ENCODE assay signal across 8 cellular contexts in the genomic region with DNA sequence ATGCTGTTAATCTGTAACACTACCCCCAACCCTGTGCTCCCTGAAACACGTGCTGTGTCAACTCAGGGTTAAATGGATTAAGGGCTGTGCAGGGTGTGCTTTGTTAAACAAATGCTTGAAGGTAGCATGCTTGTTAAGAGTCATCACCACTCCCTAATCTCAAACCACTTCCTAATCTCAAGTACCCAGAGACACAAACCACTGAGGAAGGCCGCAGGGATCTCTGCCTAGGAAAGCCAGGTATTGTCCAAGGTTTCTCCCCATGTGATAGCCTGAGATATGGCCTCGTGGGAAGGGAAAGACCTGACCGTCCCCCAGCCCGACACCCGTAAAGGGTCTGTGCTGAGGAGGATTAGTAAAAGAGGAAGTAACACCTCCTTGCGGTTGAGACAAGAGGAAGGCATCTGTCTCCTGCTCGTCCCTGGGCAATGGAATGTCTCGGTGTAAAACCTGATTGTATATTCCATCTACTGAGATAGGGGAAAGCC. TPM values are rescaled to one million over a fixed set of nuclear protein-coding genes. Genes with fewer than 3 reads are reported as not detected.
DNase-seq lines count a peak whose midpoint lies in the region; ATAC-seq and TF ChIP-seq lines count a peak whose summit lies in the region.
"Not testable (repeated sequence)": the region's sequence is repeated elsewhere in the genome, so short reads cannot be mapped to it uniquely, and the experiment has no call there.

No MANE protein-coding gene starts in this region.

- not testable (repeated sequence) for H3K79me2 ChIP-seq in MM.1S (ENCODE audit: low read length); mesendoderm (ENCODE audit: control insufficient read depth, insufficient read depth, low read length)

- not testable (repeated sequence) for H3K18ac ChIP-seq in mesendoderm (ENCODE audit: low read length)

- H3K9me2 ChIP-seq in MM.1S (replicated peaks; ENCODE audit: insufficient read depth, low read length) = not testable (repeated sequence)

- TF ChIP-seq POLR2A in Peyer's patch (IDR thresholded peaks at IDR 0.05) = not testable (repeated sequence)

- H3K36me3 Mint-ChIP-seq in activated T-helper 2 cell treated with anti-CD3 and anti-CD28 coated beads, Interferon-gamma antibody, Interleukin-2, Interleukin-4, amounts not matched to agents 10 μg/mL and 5 μg/mL and 100 μg/mL, durations not matched to agents 14 hours and 24 hours and 36 hours (ENCODE audit: low read depth) = peaks cover 37% of the 10 kb centered on the region
- peaks cover 34% of the 10 kb centered on the region for H3K36me3 Mint-ChIP-seq in effector memory CD8-positive, alpha-beta T cell (ENCODE audit: insufficient read depth)

- H3K36me3 ChIP-seq in MM.1S (replicated peaks; ENCODE audit: insufficient read depth, low read length); WERI-Rb-1; mesendoderm (ENCODE audit: control insufficient read depth, insufficient read depth, low read length): not testable (repeated sequence)
- peaks cover 0 to 27% (median 0%) of the 10 kb centered on the region in 3 donors for H3K36me3 ChIP-seq in Peyer's patch

- peak overlapping the region; percentile 47 for H2AFZ ChIP-seq in MM.1S (ENCODE audit: low read length)

- peaks cover 23% of the 10 kb centered on the region for H3K4me1 ChIP-seq in MM.1S (ENCODE audit: low read length)
- not testable (repeated sequence) for H3K4me1 ChIP-seq in Peyer's patch; mesendoderm (ENCODE audit: control insufficient read depth, low read depth, low read length)

- H3K56ac ChIP-seq in mesendoderm (ENCODE audit: low read length) = not testable (repeated sequence)

- not testable (repeated sequence) for H3K9me3 Mint-ChIP-seq in activated T-helper 2 cell treated with anti-CD3 and anti-CD28 coated beads, Interferon-gamma antibody, Interleukin-2, Interleukin-4, amounts not matched to agents 10 μg/mL and 5 μg/mL and 100 μg/mL, durations not matched to agents 14 hours and 24 hours and 36 hours; effector memory CD8-positive, alpha-beta T cell

- not testable (repeated sequence) for H2BK5ac ChIP-seq in mesendoderm (ENCODE audit: low read length)

- H3K27ac Mint-ChIP-seq in activated T-helper 2 cell treated with anti-CD3 and anti-CD28 coated beads, Interferon-gamma antibody, Interleukin-2, Interleukin-4, amounts not matched to agents 10 μg/mL and 5 μg/mL and 100 μg/mL, durations not matched to agents 14 hours and 24 hours and 36 hours = peak overlapping the region; percentile 70
- peak overlapping the region; percentile 91 for H3K27ac Mint-ChIP-seq in effector memory CD8-positive, alpha-beta T cell

- H4K20me1 ChIP-seq in MM.1S (ENCODE audit: insufficient read depth, low read length) = not testable (repeated sequence)

- not testable (repeated sequence) for H3K9ac ChIP-seq in MM.1S (ENCODE audit: low read length); mesendoderm (ENCODE audit: low read length)

- H3K27ac ChIP-seq in MM.1S (ENCODE audit: low read length) = peak overlapping the region; percentile 54; the same call in 1 of the 2 replicates
- H3K27ac ChIP-seq in Peyer's patch = peak overlapping the region in 3 of 4 donors; percentile 3 to 67 (median 63)
- peak overlapping the region; percentile 72 for H3K27ac ChIP-seq in WERI-Rb-1
- H3K27ac ChIP-seq in mesendoderm (ENCODE audit: low read depth, low read length) = not testable (repeated sequence)

- H3K4ac ChIP-seq in mesendoderm (ENCODE audit: low read depth, low read length) = not testable (repeated sequence)

- H3K79me1 ChIP-seq in mesendoderm (ENCODE audit: low read length) = not testable (repeated sequence)

- peak overlapping the region; percentile 9; the same call in 1 of the 2 replicates for H3K4me3 ChIP-seq in MM.1S (ENCODE audit: low read length)
- H3K4me3 ChIP-seq in Peyer's patch; WERI-Rb-1 (ENCODE audit: low read depth, low read length); mesendoderm (ENCODE audit: low read length): not testable (repeated sequence)

- DNase-seq in ELF-1 (ENCODE audit: low read depth, low spot score) (peak; percentile 77), MM.1S (peak; percentile 52), Peyer's patch (peak in 1 of 3 donors; percentile 31), WERI-Rb-1 (peak; percentile 79), mesendoderm (peak; percentile 99)
- DNase-seq in activated T-helper 2 cell treated with anti-CD3 and anti-CD28 coated beads, Interferon-gamma antibody, Interleukin-2, Interleukin-4, amounts not matched to agents 10 μg/mL and 5 μg/mL and 100 μg/mL, durations not matched to agents 14 hours and 24 hours and 36 hours (ENCODE audit: low spot score) = peak; percentile 24
- peak; percentile 11 to 37 (median 12) for DNase-seq in effector memory CD8-positive, alpha-beta T cell
- peak in 4 of 6 experiments; percentile 7 to 64 (median 33) for DNase-seq in stimulated activated naive CD4-positive, alpha-beta T cell (lab: John Stamatoyannopoulos, UW)

- H2BK120ac ChIP-seq in mesendoderm (ENCODE audit: low read depth, low read length) = not testable (repeated sequence)

- ATAC-seq in effector memory CD8-positive, alpha-beta T cell (replicated peaks) = peak; percentile 55

- no CpG with 5 or more reads among the region's 9 CpGs for WGBS in mesendoderm (ENCODE audit: extremely low coverage, insufficient coverage, low lambda C conversion rate)

- H3K4me1 Mint-ChIP-seq in activated T-helper 2 cell treated with anti-CD3 and anti-CD28 coated beads, Interferon-gamma antibody, Interleukin-2, Interleukin-4, amounts not matched to agents 10 μg/mL and 5 μg/mL and 100 μg/mL, durations not matched to agents 14 hours and 24 hours and 36 hours (ENCODE audit: low read depth) = peaks cover 17% of the 10 kb centered on the region
- H3K4me1 Mint-ChIP-seq in effector memory CD8-positive, alpha-beta T cell (ENCODE audit: low read depth in 2 of 2) = peaks cover 25 to 33% of the 10 kb centered on the region in 2 donors

- not testable (repeated sequence) for H4K5ac ChIP-seq in mesendoderm (ENCODE audit: low read length)

- not testable (repeated sequence) for H2AK5ac ChIP-seq in mesendoderm (ENCODE audit: low read length)

- H3K27me3 ChIP-seq in MM.1S (replicated peaks; ENCODE audit: insufficient read depth, low read length); Peyer's patch; WERI-Rb-1 (ENCODE audit: insufficient read depth, low read depth, severe bottlenecking); mesendoderm (ENCODE audit: insufficient read depth, low read length, poor library complexity): not testable (repeated sequence)

- H3F3A ChIP-seq in MM.1S (ENCODE audit: insufficient read depth, low read length) = peaks cover 27% of the 10 kb centered on the region

- H3K9me3 ChIP-seq in MM.1S (replicated peaks; ENCODE audit: insufficient read depth, low read length); Peyer's patch; WERI-Rb-1 (ENCODE audit: severe bottlenecking): not testable (repeated sequence)

- not testable (repeated sequence) for TF ChIP-seq CTCF in MM.1S (IDR thresholded peaks at IDR 0.05; ENCODE audit: low read length); Peyer's patch (IDR thresholded peaks at IDR 0.05)
- peak; percentile 10; the same call in 1 of the 2 replicates for TF ChIP-seq CTCF in WERI-Rb-1 (IDR thresholded peaks at IDR 0.05; ENCODE audit: low read depth, low read length)

- not testable (repeated sequence) for H3K27me3 Mint-ChIP-seq in activated T-helper 2 cell treated with anti-CD3 and anti-CD28 coated beads, Interferon-gamma antibody, Interleukin-2, Interleukin-4, amounts not matched to agents 10 μg/mL and 5 μg/mL and 100 μg/mL, durations not matched to agents 14 hours and 24 hours and 36 hours (ENCODE audit: low read depth); effector memory CD8-positive, alpha-beta T cell

- intact Hi-C loops in activated T-helper 2 cell treated with anti-CD3 and anti-CD28 coated beads, Interferon-gamma antibody, Interleukin-2, Interleukin-4, amounts not matched to agents 10 μg/mL and 5 μg/mL and 100 μg/mL, durations not matched to agents 14 hours and 24 hours and 36 hours (cut with micrococcal nuclease) = not testable (repeated sequence)

- not testable (repeated sequence) for H2BK15ac ChIP-seq in mesendoderm (replicated peaks; ENCODE audit: low read depth)

- not testable (repeated sequence) for H4K8ac ChIP-seq in mesendoderm (ENCODE audit: low read depth, low read length)

- H3K23ac ChIP-seq in mesendoderm (ENCODE audit: low read length) = not testable (repeated sequence)

- peak overlapping the region; percentile 46 for H3K4me2 ChIP-seq in MM.1S (ENCODE audit: low read depth, low read length)
- not testable (repeated sequence) for H3K4me2 ChIP-seq in mesendoderm (ENCODE audit: low read length)

- not testable (repeated sequence) for H3K4me3 Mint-ChIP-seq in activated T-helper 2 cell treated with anti-CD3 and anti-CD28 coated beads, Interferon-gamma antibody, Interleukin-2, Interleukin-4, amounts not matched to agents 10 μg/mL and 5 μg/mL and 100 μg/mL, durations not matched to agents 14 hours and 24 hours and 36 hours (ENCODE audit: low read depth)
- peak overlapping the region; percentile 50 to 74 for H3K4me3 Mint-ChIP-seq in effector memory CD8-positive, alpha-beta T cell

RNA-seq across cellular contexts. Expression of gene RBM8A, which starts 5.3 kb away (rescaled TPM):
- total RNA-seq in Peyer's patch = 100 to 1,000 TPM in 1 of 4 donors, 10 to 100 TPM in 3; 47.6 to 105 (median 57.0) TPM
- 270 and 287 TPM in 2 replicates for total RNA-seq in activated T-helper 2 cell treated with anti-CD3 and anti-CD28 coated beads, Interferon-gamma antibody, Interleukin-2, Interleukin-4, amounts not matched to agents 10 μg/mL and 5 μg/mL and 100 μg/mL, durations not matched to agents 14 hours and 24 hours and 36 hours
- polyA plus RNA-seq in mesendoderm (2013, experiment 1 of 2) = 413 TPM
- 408 TPM for polyA plus RNA-seq in mesendoderm (2013, experiment 2 of 2)

RNA-seq across cellular contexts. Expression of gene PEX11B, which starts 14.0 kb away (rescaled TPM):
- 10 to 100 TPM; 21.5 to 33.8 (median 27.1) TPM for total RNA-seq in Peyer's patch
- 22.1 and 23.4 TPM in 2 replicates for total RNA-seq in activated T-helper 2 cell treated with anti-CD3 and anti-CD28 coated beads, Interferon-gamma antibody, Interleukin-2, Interleukin-4, amounts not matched to agents 10 μg/mL and 5 μg/mL and 100 μg/mL, durations not matched to agents 14 hours and 24 hours and 36 hours
- 6.8 TPM for polyA plus RNA-seq in mesendoderm (2013, experiment 1 of 2)
- polyA plus RNA-seq in mesendoderm (2013, experiment 2 of 2) = 6.1 TPM

RNA-seq across cellular contexts. Expression of gene ITGA10, which starts 22.7 kb away (rescaled TPM):
- total RNA-seq in Peyer's patch = 10 to 100 TPM in 3 of 4 donors, 1 to 10 TPM in 1; 4.2 to 23.9 (median 22.9) TPM
- 0.89 and 1.1 TPM in 2 replicates for total RNA-seq in activated T-helper 2 cell treated with anti-CD3 and anti-CD28 coated beads, Interferon-gamma antibody, Interleukin-2, Interleukin-4, amounts not matched to agents 10 μg/mL and 5 μg/mL and 100 μg/mL, durations not matched to agents 14 hours and 24 hours and 36 hours
- 0.11 TPM for polyA plus RNA-seq in mesendoderm (2013, experiment 1 of 2)
- polyA plus RNA-seq in mesendoderm (2013, experiment 2 of 2) = 0.10 TPM

RNA-seq across cellular contexts. Expression of gene LIX1L, which starts 25.3 kb away (rescaled TPM):
- total RNA-seq in Peyer's patch = 10 to 100 TPM in 1 of 4 donors, 1 to 10 TPM in 3; 3.7 to 10.7 (median 4.5) TPM
- 38.1 and 39.4 TPM in 2 replicates for total RNA-seq in activated T-helper 2 cell treated with anti-CD3 and anti-CD28 coated beads, Interferon-gamma antibody, Interleukin-2, Interleukin-4, amounts not matched to agents 10 μg/mL and 5 μg/mL and 100 μg/mL, durations not matched to agents 14 hours and 24 hours and 36 hours
- polyA plus RNA-seq in mesendoderm (2013, experiment 1 of 2) = 2.8 TPM
- polyA plus RNA-seq in mesendoderm (2013, experiment 2 of 2) = 2.7 TPM

RNA-seq across cellular contexts. Expression of gene ANKRD34A, which starts 31.8 kb away (rescaled TPM):
- total RNA-seq in Peyer's patch = 1 to 10 TPM in 1 of 4 donors, under 1 TPM in 1, not detected in 2; 0.54 to 3.7 TPM
- total RNA-seq in activated T-helper 2 cell treated with anti-CD3 and anti-CD28 coated beads, Interferon-gamma antibody, Interleukin-2, Interleukin-4, amounts not matched to agents 10 μg/mL and 5 μg/mL and 100 μg/mL, durations not matched to agents 14 hours and 24 hours and 36 hours = 4.1 TPM in 2 replicates
- 0.11 TPM for polyA plus RNA-seq in mesendoderm (2013, experiment 1 of 2)
- 0.13 TPM for polyA plus RNA-seq in mesendoderm (2013, experiment 2 of 2)
